In the genomic region with DNA sequence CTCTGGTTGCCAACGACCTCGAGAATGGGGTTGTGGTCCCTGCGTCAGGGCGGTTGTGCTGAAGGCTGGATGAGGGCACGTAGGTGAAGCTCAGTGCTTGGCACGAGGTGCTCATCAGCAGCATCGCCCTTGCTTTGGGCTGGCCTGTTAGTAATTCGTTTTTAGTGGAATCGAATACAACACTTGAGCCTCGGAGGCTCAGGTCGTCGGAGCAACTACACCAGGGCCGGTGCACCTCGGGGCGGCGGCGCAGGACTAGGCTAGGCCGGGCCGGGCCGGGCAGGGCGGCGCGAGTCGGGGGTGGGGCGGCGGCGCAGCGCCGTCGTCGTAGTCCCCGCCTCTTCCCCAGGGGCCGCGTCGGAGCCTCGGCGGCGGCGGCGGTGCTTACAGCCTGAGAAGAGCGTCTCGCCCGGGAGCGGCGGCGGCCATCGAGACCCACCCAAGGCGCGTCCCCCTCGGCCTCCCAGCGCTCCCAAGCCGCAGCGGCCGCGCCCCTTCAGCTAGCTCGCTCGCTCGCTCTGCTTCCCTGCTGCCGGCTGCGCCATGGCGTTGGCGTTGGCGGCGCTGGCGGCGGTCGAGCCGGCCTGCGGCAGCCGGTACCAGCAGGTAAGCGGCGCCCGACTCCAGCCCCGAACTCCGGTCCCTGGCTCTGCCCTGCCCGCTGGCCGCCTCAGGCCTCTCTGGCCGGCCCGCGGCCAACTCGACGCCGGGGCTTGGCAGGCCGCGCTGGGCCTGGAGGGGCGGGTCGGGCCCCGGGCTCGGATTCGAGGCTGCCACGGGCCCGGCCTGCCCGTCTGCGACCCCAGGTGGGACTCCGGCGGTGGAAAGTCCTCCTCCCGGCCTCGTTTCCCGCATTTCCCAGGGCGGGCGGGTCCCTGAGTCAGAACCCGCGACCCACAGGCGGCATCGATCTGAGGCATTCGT, we compare ENCODE assay signal across 1 cellular context.
TF ChIP-seq lines count a peak whose summit lies in the region.

A gene with protein sequence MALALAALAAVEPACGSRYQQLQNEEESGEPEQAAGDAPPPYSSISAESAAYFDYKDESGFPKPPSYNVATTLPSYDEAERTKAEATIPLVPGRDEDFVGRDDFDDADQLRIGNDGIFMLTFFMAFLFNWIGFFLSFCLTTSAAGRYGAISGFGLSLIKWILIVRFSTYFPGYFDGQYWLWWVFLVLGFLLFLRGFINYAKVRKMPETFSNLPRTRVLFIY (plus strand): TSS at position 348 of the 924 bp plus-strand sequence. CDS start 196 bp downstream, at position 544.

TF ChIP-seq in SK-N-SH, 30 proteins besides CTCF, POLR2A, EP300 and RAD21 (continued from another document):
- TF ChIP-seq TAF1 (IDR thresholded peaks at IDR 0.05; ENCODE audit: borderline replicate concordance, low read depth, low read length), result peak; percentile 77
- TF ChIP-seq, protein P1, sequence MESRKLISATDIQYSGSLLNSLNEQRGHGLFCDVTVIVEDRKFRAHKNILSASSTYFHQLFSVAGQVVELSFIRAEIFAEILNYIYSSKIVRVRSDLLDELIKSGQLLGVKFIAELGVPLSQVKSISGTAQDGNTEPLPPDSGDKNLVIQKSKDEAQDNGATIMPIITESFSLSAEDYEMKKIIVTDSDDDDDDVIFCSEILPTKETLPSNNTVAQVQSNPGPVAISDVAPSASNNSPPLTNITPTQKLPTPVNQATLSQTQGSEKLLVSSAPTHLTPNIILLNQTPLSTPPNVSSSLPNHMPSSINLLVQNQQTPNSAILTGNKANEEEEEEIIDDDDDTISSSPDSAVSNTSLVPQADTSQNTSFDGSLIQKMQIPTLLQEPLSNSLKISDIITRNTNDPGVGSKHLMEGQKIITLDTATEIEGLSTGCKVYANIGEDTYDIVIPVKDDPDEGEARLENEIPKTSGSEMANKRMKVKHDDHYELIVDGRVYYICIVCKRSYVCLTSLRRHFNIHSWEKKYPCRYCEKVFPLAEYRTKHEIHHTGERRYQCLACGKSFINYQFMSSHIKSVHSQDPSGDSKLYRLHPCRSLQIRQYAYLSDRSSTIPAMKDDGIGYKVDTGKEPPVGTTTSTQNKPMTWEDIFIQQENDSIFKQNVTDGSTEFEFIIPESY (IDR thresholded peaks at IDR 0.05; ENCODE audit: borderline replicate concordance, low read depth), result no peak
- peak; percentile 86 for TF ChIP-seq POLR2AphosphoS5 (IDR thresholded peaks at IDR 0.05; ENCODE audit: low read depth, low read length)
